ENCODE assay signal across 8 cellular contexts in genomic region chr22:32474635-32475427, GRCh38. TPM values are rescaled to one million over a fixed set of nuclear protein-coding genes. Genes with fewer than 3 reads are reported as not detected.
DNase-seq lines count a peak whose midpoint lies in the region; ATAC-seq, FAIRE-seq and TF ChIP-seq lines count a peak whose summit lies in the region.

FBXO7 (plus strand) TSS chr22:32474811; CDS start chr22:32475003, 192 bp downstream.

- peaks cover 6% of the 10 kb centered on the region for H3K27me3 Mint-ChIP-seq in T-helper 1 cell treated with Interleukin-12 subunit alpha and Interleukin-12 subunit beta and Interleukin-4 antibody, amounts not matched to agents 30 μg/mL and 1 μg/mL, for 36 hours (ENCODE audit: low read depth)

- peak; percentile 18 for TF ChIP-seq CTCF in left ventricle myocardium inferior (IDR thresholded peaks at IDR 0.05; ENCODE audit: borderline replicate concordance)
- TF ChIP-seq CTCF in prostate gland (IDR thresholded peaks at IDR 0.05): peak in 3 of 4 experiments; percentile 38 to 66 (median 39)

- H3K27ac Mint-ChIP-seq in T-helper 1 cell treated with Interleukin-12 subunit alpha and Interleukin-12 subunit beta and Interleukin-4 antibody, amounts not matched to agents 30 μg/mL and 1 μg/mL, for 36 hours: peak within 1 kb of the TSS; percentile 95

- H3K36me3 ChIP-seq in left ventricle myocardium inferior: peaks cover 9% of the 10 kb centered on the region
- H3K36me3 ChIP-seq in prostate gland: no peaks in the 10 kb centered on the region

- peaks cover 5% of the 10 kb centered on the region for H3K36me3 Mint-ChIP-seq in T-helper 1 cell treated with Interleukin-12 subunit alpha and Interleukin-12 subunit beta and Interleukin-4 antibody, amounts not matched to agents 30 μg/mL and 1 μg/mL, for 36 hours (ENCODE audit: low read depth)

- H3K9me3 Mint-ChIP-seq in T-helper 1 cell treated with Interleukin-12 subunit alpha and Interleukin-12 subunit beta and Interleukin-4 antibody, amounts not matched to agents 30 μg/mL and 1 μg/mL, for 36 hours: no peaks in the 10 kb centered on the region

- peak; percentile 80 for FAIRE-seq in GM12891 (lab: Jason Lieb, UNC)

- H3K4me1 ChIP-seq in left ventricle myocardium inferior (peaks cover 52% of the 10 kb centered on the region), prostate gland (replicated peaks) (peaks cover 7% of the 10 kb centered on the region)

- H3K27ac ChIP-seq in left ventricle myocardium inferior (replicated peaks) (peak within 1 kb of the TSS; percentile 99), prostate gland (peak within 1 kb of the TSS; percentile 99)

- peak; percentile 78 for DNase-seq in GM12891 (ENCODE audit: insufficient read length, low spot score)
- DNase-seq in NCI-H146 (lab: John Stamatoyannopoulos, UW): peak; percentile 85
- DNase-seq in amniotic stem cell (lab: John Stamatoyannopoulos, UW): peak; percentile 84
- DNase-seq in left ventricle myocardium inferior: peak; percentile 95
- DNase-seq in prostate gland (ENCODE audit: low spot score): peak; percentile 86
- DNase-seq in ureter (ENCODE audit: low spot score): peak; percentile 92

- H3K27me3 ChIP-seq in left ventricle myocardium inferior (ENCODE audit: low read depth) (no peaks in the 10 kb centered on the region), prostate gland (replicated peaks; ENCODE audit: insufficient read depth) (no peaks in the 10 kb centered on the region)

- peak within 1 kb of the TSS; percentile 97 for H3K4me3 Mint-ChIP-seq in T-helper 1 cell treated with Interleukin-12 subunit alpha and Interleukin-12 subunit beta and Interleukin-4 antibody, amounts not matched to agents 30 μg/mL and 1 μg/mL, for 36 hours

- H3K4me3 ChIP-seq in left ventricle myocardium inferior (peak within 1 kb of the TSS; percentile 92), prostate gland (peak within 1 kb of the TSS; percentile 96 to 99)

- H3K4me1 Mint-ChIP-seq in T-helper 1 cell treated with Interleukin-12 subunit alpha and Interleukin-12 subunit beta and Interleukin-4 antibody, amounts not matched to agents 30 μg/mL and 1 μg/mL, for 36 hours (ENCODE audit: low read depth): peaks cover 21% of the 10 kb centered on the region

- intact Hi-C loops in left ventricle myocardium inferior (cut with micrococcal nuclease): no loop called here
- intact Hi-C loops in prostate gland (cut with DNase I): loop anchor here (5.0 to 10.0 kb wide), 3 partner anchors 63 to 500 kb away; partner anchors contain the start of gene RTCB

- H3K9me3 ChIP-seq in left ventricle myocardium inferior (replicated peaks) (no peaks in the 10 kb centered on the region), prostate gland (no peaks in the 10 kb centered on the region)

- under 1% methylated on average over 55 of the region's 90 CpGs for WGBS in prostate gland

- peak; percentile 64; the same call in 1 of the 2 replicates for TF ChIP-seq POLR2A in GM12891 (IDR thresholded peaks at IDR 0.05; ENCODE audit: low read depth, low read length)
- TF ChIP-seq POLR2A in prostate gland (IDR thresholded peaks at IDR 0.05): peak; percentile 62

- ATAC-seq in HG02798 (IDR thresholded peaks at IDR 0.05; ENCODE audit: poor library complexity, unreplicated experiment): peak; percentile 86

TF ChIP-seq in GM12891, 5 proteins besides CTCF, POLR2A, EP300 and RAD21:
- no peak for TF ChIP-seq SPI1 (IDR thresholded peaks at IDR 0.05; ENCODE audit: low read depth, low read length)
- TF ChIP-seq POLR2AphosphoS5 (IDR thresholded peaks at IDR 0.05; ENCODE audit: low read depth, low read length): peak; percentile 40; the same call in 1 of the 2 replicates
- TF ChIP-seq TAF1 (IDR thresholded peaks at IDR 0.05; ENCODE audit: low read depth, low read length): peak; percentile 49
- 0 out of 2 replicates have a peak, but pooled peaks have one; percentile 20 for TF ChIP-seq POU2F2 (IDR thresholded peaks at IDR 0.05; ENCODE audit: low read depth, low read length)

RNA-seq across cellular contexts. Expression of gene FBXO7, which starts in this region (rescaled TPM):
- polyA plus RNA-seq in GM12891 (2012; ENCODE audit: low read depth, missing spikeins): 80.8 TPM
- 33.5 TPM for total RNA-seq in left ventricle myocardium inferior
- 100 to 1,000 TPM in 1 of 2 donors, 10 to 100 TPM in 1; 82.8 to 128 TPM for total RNA-seq in prostate gland
- total RNA-seq in ureter: 85.0 TPM

Comparison
In these comparisons a context has a peak if more than half of its experiments do, and no peak if none do; other contexts are left out.
1. Peak in every context shown above with its lines: DNase-seq, ATAC-seq, H3K4me3 ChIP-seq and H3K27ac ChIP-seq.